Comparison of ENCODE assay signal across 8 cellular contexts in the genomic region with DNA sequence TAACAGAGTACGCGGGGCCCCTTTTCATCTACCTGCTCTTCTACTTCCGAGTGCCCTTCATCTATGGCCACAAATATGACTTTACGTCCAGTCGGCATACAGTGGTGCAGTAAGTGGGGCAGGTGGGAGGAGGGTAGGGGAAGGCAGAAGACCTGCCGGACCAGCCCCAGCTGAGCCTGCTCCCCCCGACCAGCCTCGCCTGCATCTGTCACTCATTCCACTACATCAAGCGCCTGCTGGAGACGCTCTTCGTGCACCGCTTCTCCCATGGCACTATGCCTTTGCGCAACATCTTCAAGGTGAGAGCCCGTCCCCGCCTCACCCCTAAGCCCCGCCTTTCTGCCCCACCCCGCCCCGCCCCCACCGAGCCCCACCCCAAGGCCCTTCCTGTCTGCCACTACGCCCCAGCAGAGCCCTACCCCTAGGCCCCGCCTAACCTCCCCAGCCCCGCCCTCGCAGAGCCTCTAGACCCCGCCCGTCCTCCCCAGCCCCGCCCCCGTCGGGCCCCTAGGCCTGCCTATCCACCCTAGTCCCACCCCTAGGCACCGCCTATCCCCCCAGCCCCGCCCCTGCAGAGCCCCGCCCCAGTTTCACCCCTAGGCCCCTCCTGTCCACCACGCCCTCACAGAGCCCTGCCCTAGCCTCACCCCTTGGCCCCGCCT. TPM values are rescaled to one million over a fixed set of nuclear protein-coding genes. Genes with fewer than 3 reads are reported as not detected.
DNase-seq lines count a peak whose midpoint lies in the region; TF ChIP-seq lines count a peak whose summit lies in the region.

No MANE protein-coding gene starts in this region.

- H3K27ac ChIP-seq in BLaER1 (peak overlapping the region; percentile 87), smooth muscle cell (ENCODE audit: low read depth) (no peak overlapping the region)

- H3K79me2 ChIP-seq in smooth muscle cell (ENCODE audit: low read depth), result peaks cover 8% of the 10 kb centered on the region

- peaks cover 94% of the 10 kb centered on the region for H3K4me1 ChIP-seq in BLaER1
- peaks cover 12% of the 10 kb centered on the region for H3K4me1 ChIP-seq in smooth muscle cell (ENCODE audit: low read depth)

- H3K36me3 ChIP-seq in BLaER1 (peaks cover 28% of the 10 kb centered on the region), smooth muscle cell (ENCODE audit: low read depth) (no peaks in the 10 kb centered on the region)

- H3K27me3 ChIP-seq in BLaER1 (no peaks in the 10 kb centered on the region), smooth muscle cell (ENCODE audit: low read depth) (no peaks in the 10 kb centered on the region)

- peak overlapping the region; percentile 95 for H3K4me2 ChIP-seq in BLaER1
- H3K4me2 ChIP-seq in smooth muscle cell, result no peak overlapping the region

- H2AFZ ChIP-seq in smooth muscle cell (ENCODE audit: low read depth), result no peak overlapping the region

- no peak overlapping the region for H3K4me3 ChIP-seq in BLaER1
- H3K4me3 ChIP-seq in smooth muscle cell, result no peak overlapping the region

- H3K9ac ChIP-seq in BLaER1 (no peak overlapping the region), smooth muscle cell (ENCODE audit: low read depth) (no peak overlapping the region)

- DNase-seq in HuH-7.5 (ENCODE audit: low spot score) (peak; percentile 36), islet precursor cell (peak; percentile 86), smooth muscle cell (lab: John Stamatoyannopoulos, UW; ENCODE audit: unreplicated experiment) (no peak), DMS79 (lab: John Stamatoyannopoulos, UW) (no peak), epidermal melanocyte (ENCODE audit: insufficient read length, low spot score) (no peak), NCI-H2107 treated with DMSO at 0.1 percent for 48 hours (lab: John Stamatoyannopoulos, UW; ENCODE audit: unreplicated experiment) (no peak)
- peak; percentile 77 to 78 for DNase-seq in activated T-cell treated with anti-CD3 and anti-CD28 coated beads, Interleukin-2, amount 50 U/mL, for 48 hours

- H3K9me3 ChIP-seq in BLaER1 (no peaks in the 10 kb centered on the region), smooth muscle cell (replicated peaks; ENCODE audit: low read depth) (no peaks in the 10 kb centered on the region)

- H4K20me1 ChIP-seq in BLaER1, result peaks cover 89% of the 10 kb centered on the region
- H4K20me1 ChIP-seq in smooth muscle cell (ENCODE audit: low read depth), result peaks cover 12% of the 10 kb centered on the region

- H3F3A ChIP-seq in smooth muscle cell (ENCODE audit: low read depth), result no peaks in the 10 kb centered on the region

- WGBS in smooth muscle cell (ENCODE audit: low lambda C conversion rate), result 89% methylated on average over 14 of the region's 33 CpGs

- TF ChIP-seq CTCF in smooth muscle cell (IDR thresholded peaks at IDR 0.05; ENCODE audit: borderline replicate concordance, insufficient read depth, poor library complexity, severe bottlenecking), result no peak

RNA-seq across cellular contexts. Expression of gene NDUFB7, which starts 7.7 kb away (rescaled TPM):
- 238 and 316 TPM in 2 replicates for total RNA-seq in smooth muscle cell
- polyA plus RNA-seq in smooth muscle cell, result 346 and 361 TPM in 2 replicates

RNA-seq across cellular contexts. Expression of gene CLEC17A, which starts 18.8 kb away (rescaled TPM):
- not detected in 2 replicates for total RNA-seq in smooth muscle cell
- polyA plus RNA-seq in smooth muscle cell, result not detected in 2 replicates

RNA-seq across cellular contexts. Expression of gene TECR, which starts 34.7 kb away (rescaled TPM):
- 80.6 and 86.1 TPM in 2 replicates for total RNA-seq in smooth muscle cell
- 216 and 252 TPM in 2 replicates for polyA plus RNA-seq in smooth muscle cell

RNA-seq across cellular contexts. Expression of gene DNAJB1, which starts 45.9 kb away (rescaled TPM):
- total RNA-seq in smooth muscle cell, result 96.1 and 114 TPM in 2 replicates
- 152 and 175 TPM in 2 replicates for polyA plus RNA-seq in smooth muscle cell

Comparison
In these comparisons a context has a peak if more than half of its experiments do, and no peak if none do; other contexts are left out.
1. DNase-seq: peak in HuH-7.5 (single experiment), activated T-cell treated with anti-CD3 and anti-CD28 coated beads, Interleukin-2, amount 50 U/mL, for 48 hours (2 of 2) and islet precursor cell (single experiment); none in smooth muscle cell (single experiment), DMS79 (single experiment), epidermal melanocyte (single experiment) and NCI-H2107 treated with DMSO at 0.1 percent for 48 hours (single experiment).